Comparison of ENCODE assay signal across 13 cellular contexts in the genomic region with DNA sequence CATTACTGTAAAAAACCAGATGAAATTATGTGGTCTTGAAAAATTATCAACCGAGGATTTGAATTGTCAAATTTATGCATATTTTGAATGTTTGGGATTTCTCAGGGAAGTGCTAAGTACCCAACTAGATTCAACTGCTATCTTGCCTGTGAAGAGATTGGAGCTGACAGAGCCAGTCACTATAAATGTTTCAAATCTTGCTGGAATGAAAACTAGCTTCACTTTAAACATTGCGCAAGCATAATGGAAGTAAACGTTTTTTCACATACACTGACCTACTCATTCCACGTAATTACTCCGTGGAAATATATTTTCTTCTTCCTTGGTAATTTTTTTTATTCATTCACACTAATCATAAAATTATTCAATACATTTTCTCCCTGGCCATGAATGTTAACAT.
"Had no signal": no experiment of that assay in that cellular context is flagged by ENCODE, and none has a peak within 500 bp of the region (broad histone marks: within the 10 kb centered on the region; RNA-seq: fewer than 3 reads in every experiment).

No MANE protein-coding gene starts in this region.

- H3K4me3 Mint-ChIP-seq: activated CD4-positive, alpha-beta memory T cell treated with anti-CD3 and anti-CD28 coated beads, Interleukin-2, amount 10 ng/mL, durations not matched to agents 7 days and 5 days; activated naive CD8-positive, alpha-beta T cell treated with anti-CD3 and anti-CD28 coated beads, Interleukin-2, amount 50 U/mL, for 24 hours; effector memory CD8-positive, alpha-beta T cell; naive thymus-derived CD4-positive, alpha-beta T cell; stimulated activated naive CD8-positive, alpha-beta T cell treated with anti-CD3 and anti-CD28 coated beads, Interleukin-15, Interleukin-2, amounts not matched to agents 100 ng/mL and 50 ng/mL, for 24 hours had no signal

- DNase-seq: activated CD4-positive, alpha-beta memory T cell treated with anti-CD3 and anti-CD28 coated beads, Interleukin-2, amount 10 ng/mL, durations not matched to agents 7 days and 5 days; activated CD8-positive, alpha-beta memory T cell treated with anti-CD3 and anti-CD28 coated beads, Interleukin-2, amount 50 U/mL, for 48 hours; activated naive CD4-positive, alpha-beta T cell treated with Interleukin-2 at 50 U/mL for 16 hours; activated naive CD8-positive, alpha-beta T cell treated with anti-CD3 and anti-CD28 coated beads, Interleukin-2, amount 50 U/mL, for 24 hours; caudate nucleus; effector memory CD8-positive, alpha-beta T cell; hippocampal formation; midbrain; naive thymus-derived CD4-positive, alpha-beta T cell; stimulated activated CD4-positive, alpha-beta T cell treated with anti-CD3 and anti-CD28 coated beads, Interleukin-2, amount 100 ng/mL, for 48 hours; upper lobe of right lung had no signal

- H3K36me3 Mint-ChIP-seq: naive thymus-derived CD4-positive, alpha-beta T cell had no signal

- H3K27ac Mint-ChIP-seq: activated CD4-positive, alpha-beta memory T cell treated with anti-CD3 and anti-CD28 coated beads, Interleukin-2, amount 10 ng/mL, durations not matched to agents 7 days and 5 days; activated naive CD8-positive, alpha-beta T cell treated with anti-CD3 and anti-CD28 coated beads, Interleukin-2, amount 50 U/mL, for 24 hours; naive thymus-derived CD4-positive, alpha-beta T cell; stimulated activated naive CD8-positive, alpha-beta T cell treated with anti-CD3 and anti-CD28 coated beads, Interleukin-15, Interleukin-2, amounts not matched to agents 100 ng/mL and 50 ng/mL, for 24 hours had no signal

- H3K27me3 Mint-ChIP-seq: activated naive CD8-positive, alpha-beta T cell treated with anti-CD3 and anti-CD28 coated beads, Interleukin-2, amount 50 U/mL, for 24 hours; stimulated activated naive CD8-positive, alpha-beta T cell treated with anti-CD3 and anti-CD28 coated beads, Interleukin-15, Interleukin-2, amounts not matched to agents 100 ng/mL and 50 ng/mL, for 24 hours had no signal

- H3K27ac ChIP-seq: epithelial cell of prostate, upper lobe of right lung had no signal

- H3K9me3 Mint-ChIP-seq: activated CD4-positive, alpha-beta memory T cell treated with anti-CD3 and anti-CD28 coated beads, Interleukin-2, amount 10 ng/mL, durations not matched to agents 7 days and 5 days; activated naive CD8-positive, alpha-beta T cell treated with anti-CD3 and anti-CD28 coated beads, Interleukin-2, amount 50 U/mL, for 24 hours; effector memory CD8-positive, alpha-beta T cell; naive thymus-derived CD4-positive, alpha-beta T cell; stimulated activated naive CD8-positive, alpha-beta T cell treated with anti-CD3 and anti-CD28 coated beads, Interleukin-15, Interleukin-2, amounts not matched to agents 100 ng/mL and 50 ng/mL, for 24 hours had no signal

- ATAC-seq: activated naive CD8-positive, alpha-beta T cell treated with anti-CD3 and anti-CD28 coated beads, Interleukin-2, amount 50 U/mL, for 24 hours; effector memory CD8-positive, alpha-beta T cell; naive thymus-derived CD4-positive, alpha-beta T cell; upper lobe of right lung had no signal

- H3K36me3 ChIP-seq: upper lobe of right lung had no signal

- H3K9me3 ChIP-seq: upper lobe of right lung had no signal

- H3K4me1 Mint-ChIP-seq: activated CD4-positive, alpha-beta memory T cell treated with anti-CD3 and anti-CD28 coated beads, Interleukin-2, amount 10 ng/mL, durations not matched to agents 7 days and 5 days; activated naive CD8-positive, alpha-beta T cell treated with anti-CD3 and anti-CD28 coated beads, Interleukin-2, amount 50 U/mL, for 24 hours; naive thymus-derived CD4-positive, alpha-beta T cell had no signal

- H3K4me3 ChIP-seq: upper lobe of right lung had no signal

- H3K27me3 ChIP-seq: upper lobe of right lung had no signal
